Comparison of ENCODE assay signal across 24 cellular contexts in genomic region chr14:102969901-102970300, GRCh38. TPM values are rescaled to one million over a fixed set of nuclear protein-coding genes. Genes with fewer than 3 reads are reported as not detected.
"Had no signal": no experiment of that assay in that cellular context is flagged by ENCODE, and none has a peak within 500 bp of the region (broad histone marks: within the 10 kb centered on the region; RNA-seq: fewer than 3 reads in every experiment).

No MANE protein-coding gene starts in this region.

- H3K4me1 ChIP-seq: SJSA1 had no signal

- H3K27ac ChIP-seq: SJSA1 had no signal

- H3K27me3 ChIP-seq: MG63, SJSA1 had no signal

- H3K9me3 ChIP-seq: MG63, SJSA1, SK-N-SH had no signal

- DNase-seq: IMR-90, Karpas-422, KG1, MG63, NCI-H1092, NCI-H1105 treated with DMSO at 0.1 percent for 48 hours, NCI-H1417 treated with DMSO at 0.1 percent for 48 hours, NCI-H146, NCI-H1694 treated with DMSO at 0.1 percent for 48 hours, NCI-H1930, NCI-H2081, NCI-H2107, NCI-H2227 treated with DMSO at 0.1 percent for 48 hours, NCI-H524 treated with DMSO at 0.1 percent for 48 hours, NCI-H69, NCI-H774, Right ventricle myocardium superior, RPMI8226, SIG-M5, SK-N-SH, SW 1271 had no signal

- ATAC-seq: HepG2 had no signal

- H3K4me3 ChIP-seq: MG63, SJSA1 had no signal

RNA-seq across cellular contexts. Expression of gene AMN, which starts 47.4 kb away (rescaled TPM):
- total RNA-seq: HT1080, Right ventricle myocardium superior, SJSA1 had no signal
